1 cellular context compared by ENCODE assay signal in the genomic region with DNA sequence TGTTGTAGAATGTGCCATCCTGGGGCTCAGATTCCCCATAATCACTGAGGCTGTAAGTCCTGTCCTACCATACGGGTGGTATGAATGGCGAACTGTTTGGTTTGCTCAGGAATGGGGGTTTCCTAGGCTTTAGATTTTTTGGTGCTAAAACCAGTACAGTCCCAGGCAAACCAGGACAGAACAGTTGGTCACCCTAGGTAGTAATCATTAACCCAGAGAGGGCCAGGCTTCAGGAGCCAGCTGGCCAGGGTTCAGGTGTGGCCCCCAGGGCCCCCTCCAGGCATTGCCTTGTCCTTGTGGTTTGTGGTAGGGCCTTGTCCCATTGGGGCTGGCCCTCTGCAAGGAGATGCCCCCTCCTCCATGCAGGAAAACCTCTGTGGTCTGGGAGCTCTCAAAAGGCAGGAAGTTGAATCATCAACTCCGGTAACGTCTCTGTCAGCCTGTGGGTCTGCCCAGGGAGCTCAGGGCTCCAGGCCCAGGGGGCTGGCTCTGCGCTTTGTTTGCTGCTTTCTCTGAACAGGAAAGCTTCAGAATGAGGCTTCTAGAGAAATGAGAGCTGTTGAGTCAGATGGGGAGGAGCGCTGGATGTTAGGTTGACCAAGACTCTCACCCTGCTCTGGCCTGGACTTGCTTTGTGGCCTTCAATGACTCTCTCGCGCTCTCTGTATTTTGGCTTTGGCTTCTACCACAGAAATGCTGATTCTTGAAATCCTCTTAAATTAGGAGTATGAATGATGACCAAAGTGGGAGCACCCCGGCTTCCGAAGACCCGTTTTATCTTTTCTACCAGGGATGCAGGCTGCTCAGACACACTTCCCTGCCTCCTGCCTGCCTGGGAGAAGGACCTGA.
A peak's percentile ranks its signal among the peaks of the same experiment; 100 is the strongest.
TF ChIP-seq lines count a peak whose summit lies in the region.

No MANE protein-coding gene starts in this region.

TF ChIP-seq in GM12878, 131 proteins besides CTCF, POLR2A, EP300 and RAD21 (continued from another document and continues in another):
- TF ChIP-seq, protein P1, sequence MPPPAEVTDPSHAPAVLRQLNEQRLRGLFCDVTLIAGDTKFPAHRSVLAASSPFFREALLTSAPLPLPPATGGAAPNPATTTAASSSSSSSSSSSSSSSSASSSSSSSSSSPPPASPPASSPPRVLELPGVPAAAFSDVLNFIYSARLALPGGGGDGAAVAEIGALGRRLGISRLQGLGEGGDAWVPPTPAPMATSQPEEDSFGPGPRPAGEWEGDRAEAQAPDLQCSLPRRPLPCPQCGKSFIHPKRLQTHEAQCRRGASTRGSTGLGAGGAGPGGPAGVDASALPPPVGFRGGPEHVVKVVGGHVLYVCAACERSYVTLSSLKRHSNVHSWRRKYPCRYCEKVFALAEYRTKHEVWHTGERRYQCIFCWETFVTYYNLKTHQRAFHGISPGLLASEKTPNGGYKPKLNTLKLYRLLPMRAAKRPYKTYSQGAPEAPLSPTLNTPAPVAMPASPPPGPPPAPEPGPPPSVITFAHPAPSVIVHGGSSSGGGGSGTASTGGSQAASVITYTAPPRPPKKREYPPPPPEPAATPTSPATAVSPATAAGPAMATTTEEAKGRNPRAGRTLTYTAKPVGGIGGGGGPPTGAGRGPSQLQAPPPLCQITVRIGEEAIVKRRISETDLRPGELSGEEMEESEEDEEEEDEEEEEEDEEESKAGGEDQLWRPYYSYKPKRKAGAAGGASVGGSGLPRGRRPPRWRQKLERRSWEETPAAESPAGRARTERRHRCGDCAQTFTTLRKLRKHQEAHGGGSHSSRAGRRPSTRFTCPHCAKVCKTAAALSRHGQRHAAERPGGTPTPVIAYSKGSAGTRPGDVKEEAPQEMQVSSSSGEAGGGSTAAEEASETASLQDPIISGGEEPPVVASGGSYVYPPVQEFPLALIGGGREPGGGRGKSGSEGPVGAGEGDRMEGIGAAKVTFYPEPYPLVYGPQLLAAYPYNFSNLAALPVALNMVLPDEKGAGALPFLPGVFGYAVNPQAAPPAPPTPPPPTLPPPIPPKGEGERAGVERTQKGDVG (CRISPR knock-in tag; IDR thresholded peaks at IDR 0.05), result no peak
- no peak for TF ChIP-seq SIN3A (IDR thresholded peaks at IDR 0.05; ENCODE audit: low read depth, low read length)
- peak; percentile 8; the same call in 1 of the 2 replicates for TF ChIP-seq TCF12 (IDR thresholded peaks at IDR 0.05; ENCODE audit: low read depth, low read length)
- TF ChIP-seq, protein P2, sequence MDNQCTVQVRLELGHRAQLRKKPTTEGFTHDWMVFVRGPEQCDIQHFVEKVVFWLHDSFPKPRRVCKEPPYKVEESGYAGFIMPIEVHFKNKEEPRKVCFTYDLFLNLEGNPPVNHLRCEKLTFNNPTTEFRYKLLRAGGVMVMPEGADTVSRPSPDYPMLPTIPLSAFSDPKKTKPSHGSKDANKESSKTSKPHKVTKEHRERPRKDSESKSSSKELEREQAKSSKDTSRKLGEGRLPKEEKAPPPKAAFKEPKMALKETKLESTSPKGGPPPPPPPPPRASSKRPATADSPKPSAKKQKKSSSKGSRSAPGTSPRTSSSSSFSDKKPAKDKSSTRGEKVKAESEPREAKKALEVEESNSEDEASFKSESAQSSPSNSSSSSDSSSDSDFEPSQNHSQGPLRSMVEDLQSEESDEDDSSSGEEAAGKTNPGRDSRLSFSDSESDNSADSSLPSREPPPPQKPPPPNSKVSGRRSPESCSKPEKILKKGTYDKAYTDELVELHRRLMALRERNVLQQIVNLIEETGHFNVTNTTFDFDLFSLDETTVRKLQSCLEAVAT (IDR thresholded peaks at IDR 0.05), result peak; percentile 53
- TF ChIP-seq SREBF1 (IDR thresholded peaks at IDR 0.05; ENCODE audit: low read length), result no peak
- TF ChIP-seq, protein P3, sequence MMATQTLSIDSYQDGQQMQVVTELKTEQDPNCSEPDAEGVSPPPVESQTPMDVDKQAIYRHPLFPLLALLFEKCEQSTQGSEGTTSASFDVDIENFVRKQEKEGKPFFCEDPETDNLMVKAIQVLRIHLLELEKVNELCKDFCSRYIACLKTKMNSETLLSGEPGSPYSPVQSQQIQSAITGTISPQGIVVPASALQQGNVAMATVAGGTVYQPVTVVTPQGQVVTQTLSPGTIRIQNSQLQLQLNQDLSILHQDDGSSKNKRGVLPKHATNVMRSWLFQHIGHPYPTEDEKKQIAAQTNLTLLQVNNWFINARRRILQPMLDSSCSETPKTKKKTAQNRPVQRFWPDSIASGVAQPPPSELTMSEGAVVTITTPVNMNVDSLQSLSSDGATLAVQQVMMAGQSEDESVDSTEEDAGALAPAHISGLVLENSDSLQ (IDR thresholded peaks at IDR 0.05), result no peak
- TF ChIP-seq, protein P4, sequence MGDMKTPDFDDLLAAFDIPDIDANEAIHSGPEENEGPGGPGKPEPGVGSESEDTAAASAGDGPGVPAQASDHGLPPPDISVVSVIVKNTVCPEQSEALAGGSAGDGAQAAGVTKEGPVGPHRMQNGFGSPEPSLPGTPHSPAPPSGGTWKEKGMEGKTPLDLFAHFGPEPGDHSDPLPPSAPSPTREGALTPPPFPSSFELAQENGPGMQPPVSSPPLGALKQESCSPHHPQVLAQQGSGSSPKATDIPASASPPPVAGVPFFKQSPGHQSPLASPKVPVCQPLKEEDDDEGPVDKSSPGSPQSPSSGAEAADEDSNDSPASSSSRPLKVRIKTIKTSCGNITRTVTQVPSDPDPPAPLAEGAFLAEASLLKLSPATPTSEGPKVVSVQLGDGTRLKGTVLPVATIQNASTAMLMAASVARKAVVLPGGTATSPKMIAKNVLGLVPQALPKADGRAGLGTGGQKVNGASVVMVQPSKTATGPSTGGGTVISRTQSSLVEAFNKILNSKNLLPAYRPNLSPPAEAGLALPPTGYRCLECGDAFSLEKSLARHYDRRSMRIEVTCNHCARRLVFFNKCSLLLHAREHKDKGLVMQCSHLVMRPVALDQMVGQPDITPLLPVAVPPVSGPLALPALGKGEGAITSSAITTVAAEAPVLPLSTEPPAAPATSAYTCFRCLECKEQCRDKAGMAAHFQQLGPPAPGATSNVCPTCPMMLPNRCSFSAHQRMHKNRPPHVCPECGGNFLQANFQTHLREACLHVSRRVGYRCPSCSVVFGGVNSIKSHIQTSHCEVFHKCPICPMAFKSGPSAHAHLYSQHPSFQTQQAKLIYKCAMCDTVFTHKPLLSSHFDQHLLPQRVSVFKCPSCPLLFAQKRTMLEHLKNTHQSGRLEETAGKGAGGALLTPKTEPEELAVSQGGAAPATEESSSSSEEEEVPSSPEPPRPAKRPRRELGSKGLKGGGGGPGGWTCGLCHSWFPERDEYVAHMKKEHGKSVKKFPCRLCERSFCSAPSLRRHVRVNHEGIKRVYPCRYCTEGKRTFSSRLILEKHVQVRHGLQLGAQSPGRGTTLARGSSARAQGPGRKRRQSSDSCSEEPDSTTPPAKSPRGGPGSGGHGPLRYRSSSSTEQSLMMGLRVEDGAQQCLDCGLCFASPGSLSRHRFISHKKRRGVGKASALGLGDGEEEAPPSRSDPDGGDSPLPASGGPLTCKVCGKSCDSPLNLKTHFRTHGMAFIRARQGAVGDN (IDR thresholded peaks at IDR 0.05), result no peak; the same call in 1 of the 2 replicates
- TF ChIP-seq POLR2AphosphoS5 (IDR thresholded peaks at IDR 0.05; ENCODE audit: low read length), result peak; percentile 49; the same call in 1 of the 2 replicates
- TF ChIP-seq, protein P5, sequence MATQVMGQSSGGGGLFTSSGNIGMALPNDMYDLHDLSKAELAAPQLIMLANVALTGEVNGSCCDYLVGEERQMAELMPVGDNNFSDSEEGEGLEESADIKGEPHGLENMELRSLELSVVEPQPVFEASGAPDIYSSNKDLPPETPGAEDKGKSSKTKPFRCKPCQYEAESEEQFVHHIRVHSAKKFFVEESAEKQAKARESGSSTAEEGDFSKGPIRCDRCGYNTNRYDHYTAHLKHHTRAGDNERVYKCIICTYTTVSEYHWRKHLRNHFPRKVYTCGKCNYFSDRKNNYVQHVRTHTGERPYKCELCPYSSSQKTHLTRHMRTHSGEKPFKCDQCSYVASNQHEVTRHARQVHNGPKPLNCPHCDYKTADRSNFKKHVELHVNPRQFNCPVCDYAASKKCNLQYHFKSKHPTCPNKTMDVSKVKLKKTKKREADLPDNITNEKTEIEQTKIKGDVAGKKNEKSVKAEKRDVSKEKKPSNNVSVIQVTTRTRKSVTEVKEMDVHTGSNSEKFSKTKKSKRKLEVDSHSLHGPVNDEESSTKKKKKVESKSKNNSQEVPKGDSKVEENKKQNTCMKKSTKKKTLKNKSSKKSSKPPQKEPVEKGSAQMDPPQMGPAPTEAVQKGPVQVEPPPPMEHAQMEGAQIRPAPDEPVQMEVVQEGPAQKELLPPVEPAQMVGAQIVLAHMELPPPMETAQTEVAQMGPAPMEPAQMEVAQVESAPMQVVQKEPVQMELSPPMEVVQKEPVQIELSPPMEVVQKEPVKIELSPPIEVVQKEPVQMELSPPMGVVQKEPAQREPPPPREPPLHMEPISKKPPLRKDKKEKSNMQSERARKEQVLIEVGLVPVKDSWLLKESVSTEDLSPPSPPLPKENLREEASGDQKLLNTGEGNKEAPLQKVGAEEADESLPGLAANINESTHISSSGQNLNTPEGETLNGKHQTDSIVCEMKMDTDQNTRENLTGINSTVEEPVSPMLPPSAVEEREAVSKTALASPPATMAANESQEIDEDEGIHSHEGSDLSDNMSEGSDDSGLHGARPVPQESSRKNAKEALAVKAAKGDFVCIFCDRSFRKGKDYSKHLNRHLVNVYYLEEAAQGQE (IDR thresholded peaks at IDR 0.05; ENCODE audit: low read depth, low read length), result no peak
- TF ChIP-seq, protein P6, sequence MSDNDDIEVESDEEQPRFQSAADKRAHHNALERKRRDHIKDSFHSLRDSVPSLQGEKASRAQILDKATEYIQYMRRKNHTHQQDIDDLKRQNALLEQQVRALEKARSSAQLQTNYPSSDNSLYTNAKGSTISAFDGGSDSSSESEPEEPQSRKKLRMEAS (IDR thresholded peaks at IDR 0.05; ENCODE audit: low read depth, low read length), result no peak
- TF ChIP-seq, protein P7, sequence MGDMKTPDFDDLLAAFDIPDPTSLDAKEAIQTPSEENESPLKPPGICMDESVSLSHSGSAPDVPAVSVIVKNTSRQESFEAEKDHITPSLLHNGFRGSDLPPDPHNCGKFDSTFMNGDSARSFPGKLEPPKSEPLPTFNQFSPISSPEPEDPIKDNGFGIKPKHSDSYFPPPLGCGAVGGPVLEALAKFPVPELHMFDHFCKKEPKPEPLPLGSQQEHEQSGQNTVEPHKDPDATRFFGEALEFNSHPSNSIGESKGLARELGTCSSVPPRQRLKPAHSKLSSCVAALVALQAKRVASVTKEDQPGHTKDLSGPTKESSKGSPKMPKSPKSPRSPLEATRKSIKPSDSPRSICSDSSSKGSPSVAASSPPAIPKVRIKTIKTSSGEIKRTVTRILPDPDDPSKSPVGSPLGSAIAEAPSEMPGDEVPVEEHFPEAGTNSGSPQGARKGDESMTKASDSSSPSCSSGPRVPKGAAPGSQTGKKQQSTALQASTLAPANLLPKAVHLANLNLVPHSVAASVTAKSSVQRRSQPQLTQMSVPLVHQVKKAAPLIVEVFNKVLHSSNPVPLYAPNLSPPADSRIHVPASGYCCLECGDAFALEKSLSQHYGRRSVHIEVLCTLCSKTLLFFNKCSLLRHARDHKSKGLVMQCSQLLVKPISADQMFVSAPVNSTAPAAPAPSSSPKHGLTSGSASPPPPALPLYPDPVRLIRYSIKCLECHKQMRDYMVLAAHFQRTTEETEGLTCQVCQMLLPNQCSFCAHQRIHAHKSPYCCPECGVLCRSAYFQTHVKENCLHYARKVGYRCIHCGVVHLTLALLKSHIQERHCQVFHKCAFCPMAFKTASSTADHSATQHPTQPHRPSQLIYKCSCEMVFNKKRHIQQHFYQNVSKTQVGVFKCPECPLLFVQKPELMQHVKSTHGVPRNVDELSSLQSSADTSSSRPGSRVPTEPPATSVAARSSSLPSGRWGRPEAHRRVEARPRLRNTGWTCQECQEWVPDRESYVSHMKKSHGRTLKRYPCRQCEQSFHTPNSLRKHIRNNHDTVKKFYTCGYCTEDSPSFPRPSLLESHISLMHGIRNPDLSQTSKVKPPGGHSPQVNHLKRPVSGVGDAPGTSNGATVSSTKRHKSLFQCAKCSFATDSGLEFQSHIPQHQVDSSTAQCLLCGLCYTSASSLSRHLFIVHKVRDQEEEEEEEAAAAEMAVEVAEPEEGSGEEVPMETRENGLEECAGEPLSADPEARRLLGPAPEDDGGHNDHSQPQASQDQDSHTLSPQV (IDR thresholded peaks at IDR 0.05), result no peak
- TF ChIP-seq NRF1 (conservative IDR thresholded peaks at IDR 0.05; ENCODE audit: low read depth, low read length), result no peak
- TF ChIP-seq, protein P8, sequence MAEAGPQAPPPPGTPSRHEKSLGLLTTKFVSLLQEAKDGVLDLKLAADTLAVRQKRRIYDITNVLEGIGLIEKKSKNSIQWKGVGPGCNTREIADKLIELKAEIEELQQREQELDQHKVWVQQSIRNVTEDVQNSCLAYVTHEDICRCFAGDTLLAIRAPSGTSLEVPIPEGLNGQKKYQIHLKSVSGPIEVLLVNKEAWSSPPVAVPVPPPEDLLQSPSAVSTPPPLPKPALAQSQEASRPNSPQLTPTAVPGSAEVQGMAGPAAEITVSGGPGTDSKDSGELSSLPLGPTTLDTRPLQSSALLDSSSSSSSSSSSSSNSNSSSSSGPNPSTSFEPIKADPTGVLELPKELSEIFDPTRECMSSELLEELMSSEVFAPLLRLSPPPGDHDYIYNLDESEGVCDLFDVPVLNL (IDR thresholded peaks at IDR 0.05; ENCODE audit: low read depth, low read length), result no peak
- no peak for TF ChIP-seq RCOR1 (conservative IDR thresholded peaks at IDR 0.05; ENCODE audit: low read depth, low read length)
- no peak for TF ChIP-seq MYC (IDR thresholded peaks at IDR 0.05; ENCODE audit: insufficient read depth, insufficient read length, insufficient replicate concordance, low read length, severe bottlenecking)
- TF ChIP-seq EGR1 (IDR thresholded peaks at IDR 0.05; ENCODE audit: borderline replicate concordance in 1 of 2, low read depth in 2 of 2, low read length in 2 of 2), result no peak
- no peak for TF ChIP-seq CEBPB (IDR thresholded peaks at IDR 0.05; ENCODE audit: borderline replicate concordance in 1 of 2, low read depth in 2 of 2, low read length in 2 of 2)
- no peak for TF ChIP-seq ZNF622 (IDR thresholded peaks at IDR 0.05)
- 0 out of 2 replicates have a peak, but pooled peaks have one; percentile 24 for TF ChIP-seq LARP7 (IDR thresholded peaks at IDR 0.05)
- TF ChIP-seq, protein P9, sequence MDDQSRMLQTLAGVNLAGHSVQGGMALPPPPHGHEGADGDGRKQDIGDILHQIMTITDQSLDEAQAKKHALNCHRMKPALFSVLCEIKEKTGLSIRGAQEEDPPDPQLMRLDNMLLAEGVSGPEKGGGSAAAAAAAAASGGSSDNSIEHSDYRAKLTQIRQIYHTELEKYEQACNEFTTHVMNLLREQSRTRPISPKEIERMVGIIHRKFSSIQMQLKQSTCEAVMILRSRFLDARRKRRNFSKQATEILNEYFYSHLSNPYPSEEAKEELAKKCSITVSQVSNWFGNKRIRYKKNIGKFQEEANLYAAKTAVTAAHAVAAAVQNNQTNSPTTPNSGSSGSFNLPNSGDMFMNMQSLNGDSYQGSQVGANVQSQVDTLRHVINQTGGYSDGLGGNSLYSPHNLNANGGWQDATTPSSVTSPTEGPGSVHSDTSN (IDR thresholded peaks at IDR 0.05; ENCODE audit: insufficient replicate concordance, low read depth, low read length), result no peak
- TF ChIP-seq HDAC6 (IDR thresholded peaks at IDR 0.05; ENCODE audit: unreplicated experiment), result no peak
- TF ChIP-seq JUND (IDR thresholded peaks at IDR 0.05; ENCODE audit: low read depth, low read length), result peak; percentile 32; the same call in 1 of the 2 replicates
- TF ChIP-seq SMAD5 (IDR thresholded peaks at IDR 0.05; ENCODE audit: low read depth), result no peak
- TF ChIP-seq, protein P10, sequence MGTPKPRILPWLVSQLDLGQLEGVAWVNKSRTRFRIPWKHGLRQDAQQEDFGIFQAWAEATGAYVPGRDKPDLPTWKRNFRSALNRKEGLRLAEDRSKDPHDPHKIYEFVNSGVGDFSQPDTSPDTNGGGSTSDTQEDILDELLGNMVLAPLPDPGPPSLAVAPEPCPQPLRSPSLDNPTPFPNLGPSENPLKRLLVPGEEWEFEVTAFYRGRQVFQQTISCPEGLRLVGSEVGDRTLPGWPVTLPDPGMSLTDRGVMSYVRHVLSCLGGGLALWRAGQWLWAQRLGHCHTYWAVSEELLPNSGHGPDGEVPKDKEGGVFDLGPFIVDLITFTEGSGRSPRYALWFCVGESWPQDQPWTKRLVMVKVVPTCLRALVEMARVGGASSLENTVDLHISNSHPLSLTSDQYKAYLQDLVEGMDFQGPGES (IDR thresholded peaks at IDR 0.05), result no peak
- TF ChIP-seq MYB (IDR thresholded peaks at IDR 0.05; ENCODE audit: borderline replicate concordance, low read depth, low read length), result peak; percentile 23; the same call in 1 of the 2 replicates
